ENCODE assay signal across 18 cellular contexts in genomic region chr1:206103979-206104378, GRCh38. TPM values are rescaled to one million over a fixed set of nuclear protein-coding genes. Genes with fewer than 3 reads are reported as not detected.
DNase-seq lines count a peak whose midpoint lies in the region; ATAC-seq and TF ChIP-seq lines count a peak whose summit lies in the region.
"Had no signal": no experiment of that assay in that cellular context is flagged by ENCODE, and none has a peak within 500 bp of the region (broad histone marks: within the 10 kb centered on the region; RNA-seq: fewer than 3 reads in every experiment).

No MANE protein-coding gene starts in this region.

- 97 to 100% methylated on average over 3 to 6 of the region's 10 CpGs for WGBS in esophagus squamous epithelium, 2 donors

- H3K9me3 ChIP-seq in right atrium auricular region (no peaks in the 10 kb centered on the region), esophagus squamous epithelium (no peaks in the 10 kb centered on the region)
- H3K9me3 ChIP-seq: Caco-2 had no signal

- H3K9me3 Mint-ChIP-seq in dendritic cell treated with granulocyte-macrophage colony-stimulating factor and Interleukin-4, amounts not matched to agents 40 ng/mL and 50 ng/mL, for 4 days, result no peaks in the 10 kb centered on the region
- no peaks in the 10 kb centered on the region for H3K9me3 Mint-ChIP-seq in naive B cell
- H3K9me3 Mint-ChIP-seq: CD4-positive, CD25-positive, alpha-beta regulatory T cell; CD8-positive, alpha-beta T cell had no signal

- TF ChIP-seq POLR2A in esophagus squamous epithelium (IDR thresholded peaks at IDR 0.05), result no peak

- peaks cover 54% of the 10 kb centered on the region for H3K4me1 Mint-ChIP-seq in dendritic cell treated with granulocyte-macrophage colony-stimulating factor and Interleukin-4, amounts not matched to agents 40 ng/mL and 50 ng/mL, for 4 days (ENCODE audit: low read depth)
- peaks cover 38 to 53% (median 51%) of the 10 kb centered on the region in 3 donors for H3K4me1 Mint-ChIP-seq in naive B cell

- no peak overlapping the region for H3K4me3 Mint-ChIP-seq in dendritic cell treated with granulocyte-macrophage colony-stimulating factor and Interleukin-4, amounts not matched to agents 40 ng/mL and 50 ng/mL, for 4 days
- no peak overlapping the region for H3K4me3 Mint-ChIP-seq in naive B cell
- H3K4me3 Mint-ChIP-seq: CD4-positive, CD25-positive, alpha-beta regulatory T cell; CD8-positive, alpha-beta T cell had no signal

- H3K27ac ChIP-seq in right atrium auricular region (no peak overlapping the region), esophagus squamous epithelium (no peak overlapping the region)
- H3K27ac ChIP-seq: C4-2B, GM23248 had no signal

- H3K4me1 ChIP-seq in right atrium auricular region (no peaks in the 10 kb centered on the region), esophagus squamous epithelium (peaks cover 0 to 10% (median 0%) of the 10 kb centered on the region in 3 donors)
- H3K4me1 ChIP-seq: Caco-2 had no signal

- peak overlapping the region; percentile 46 for H3K27ac Mint-ChIP-seq in dendritic cell treated with granulocyte-macrophage colony-stimulating factor and Interleukin-4, amounts not matched to agents 40 ng/mL and 50 ng/mL, for 4 days
- H3K27ac Mint-ChIP-seq in naive B cell, result peak overlapping the region in 5 of 6 donors; percentile 14 to 81 (median 29)
- H3K27ac Mint-ChIP-seq: CD8-positive, alpha-beta T cell had no signal

- H3K36me3 Mint-ChIP-seq in dendritic cell treated with granulocyte-macrophage colony-stimulating factor and Interleukin-4, amounts not matched to agents 40 ng/mL and 50 ng/mL, for 4 days (ENCODE audit: low read depth), result no peaks in the 10 kb centered on the region
- no peaks in the 10 kb centered on the region for H3K36me3 Mint-ChIP-seq in naive B cell
- H3K36me3 Mint-ChIP-seq: CD4-positive, CD25-positive, alpha-beta regulatory T cell; CD8-positive, alpha-beta T cell had no signal

- TF ChIP-seq CTCF in right atrium auricular region (IDR thresholded peaks at IDR 0.05), result no peak
- TF ChIP-seq CTCF in esophagus squamous epithelium (IDR thresholded peaks at IDR 0.05), result no peak

- intact Hi-C loops in Right ventricle myocardium inferior (cut with DNase I) (loop anchor here (10.0 kb wide), 2 partner anchors 309 to 449 kb away; no protein-coding TSS in a partner anchor), esophagus squamous epithelium (cut with DNase I) (loop anchor here (10.0 kb wide), 1 partner anchor 79 kb away; the partner anchor contains the start of gene CTSE)
- intact Hi-C loops in dendritic cell treated with granulocyte-macrophage colony-stimulating factor and Interleukin-4, amounts not matched to agents 40 ng/mL and 50 ng/mL, for 4 days (cut with micrococcal nuclease), result no loop called here

- H3K4me3 ChIP-seq in right atrium auricular region (no peak overlapping the region), esophagus squamous epithelium (no peak overlapping the region)
- H3K4me3 ChIP-seq: GM23248 had no signal

- H3K27me3 ChIP-seq in right atrium auricular region (no peaks in the 10 kb centered on the region), esophagus squamous epithelium (peaks cover 0 to 23% (median 0%) of the 10 kb centered on the region in 4 donors)

- H3K36me3 ChIP-seq in right atrium auricular region, result no peaks in the 10 kb centered on the region
- no peaks in the 10 kb centered on the region for H3K36me3 ChIP-seq in esophagus squamous epithelium

- no peak for ATAC-seq in Right ventricle myocardium inferior
- no peak for ATAC-seq in naive B cell (ENCODE audit: low read depth in 2 of 2)
- ATAC-seq in HG03354 (IDR thresholded peaks at IDR 0.05; ENCODE audit: poor library complexity, severe bottlenecking, unreplicated experiment), result no peak
- ATAC-seq: CD8-positive, alpha-beta T cell had no signal

- DNase-seq in right atrium auricular region (ENCODE audit: low spot score) (peak; percentile 36), Right ventricle myocardium inferior (ENCODE audit: missing footprints) (no peak), naive B cell (no peak), esophagus squamous epithelium (lab: John Stamatoyannopoulos, UW) (no peak)
- DNase-seq: Caco-2; CD4-positive, CD25-positive, alpha-beta regulatory T cell; CD8-positive, alpha-beta T cell; DND-41; GM23248; H7; HCEC 1CT had no signal

- H3K27me3 Mint-ChIP-seq in dendritic cell treated with granulocyte-macrophage colony-stimulating factor and Interleukin-4, amounts not matched to agents 40 ng/mL and 50 ng/mL, for 4 days, result peaks cover 11% of the 10 kb centered on the region
- no peaks in the 10 kb centered on the region for H3K27me3 Mint-ChIP-seq in naive B cell

RNA-seq across cellular contexts. Expression of gene AVPR1B, which starts 13.2 kb away (rescaled TPM):
- total RNA-seq in right atrium auricular region (not detected), Right ventricle myocardium inferior (not detected), esophagus squamous epithelium (not detected)
- polyA plus RNA-seq in naive B cell (ENCODE audit: low read depth in 6 of 6), result not detected
- total RNA-seq: A172; A673; Caco-2; CD4-positive, CD25-positive, alpha-beta regulatory T cell; CD8-positive, alpha-beta T cell; GM23248; H7 had no signal
- polyA plus RNA-seq: BJ; CD4-positive, CD25-positive, alpha-beta regulatory T cell; GM23248 had no signal

RNA-seq across cellular contexts. Expression of gene RHEX, which starts 51.0 kb away (rescaled TPM):
- total RNA-seq in right atrium auricular region (not detected), Right ventricle myocardium inferior (0.81 TPM), esophagus squamous epithelium (10 to 100 TPM in 1 of 4 donors, 1 to 10 TPM in 1, under 1 TPM in 1, not detected in 1; 0.72 to 21.9 (median 4.5) TPM)
- polyA plus RNA-seq in naive B cell (ENCODE audit: low read depth in 6 of 6), result 1 to 10 TPM in 2 of 6 donors, under 1 TPM in 4; 0.28 to 5.3 (median 0.60) TPM
- total RNA-seq: A172; A673; Caco-2; CD4-positive, CD25-positive, alpha-beta regulatory T cell; CD8-positive, alpha-beta T cell; GM23248; H1; H7 had no signal
- polyA plus RNA-seq: BJ; CD4-positive, CD25-positive, alpha-beta regulatory T cell; GM23248; H1 had no signal
